In the genomic region with DNA sequence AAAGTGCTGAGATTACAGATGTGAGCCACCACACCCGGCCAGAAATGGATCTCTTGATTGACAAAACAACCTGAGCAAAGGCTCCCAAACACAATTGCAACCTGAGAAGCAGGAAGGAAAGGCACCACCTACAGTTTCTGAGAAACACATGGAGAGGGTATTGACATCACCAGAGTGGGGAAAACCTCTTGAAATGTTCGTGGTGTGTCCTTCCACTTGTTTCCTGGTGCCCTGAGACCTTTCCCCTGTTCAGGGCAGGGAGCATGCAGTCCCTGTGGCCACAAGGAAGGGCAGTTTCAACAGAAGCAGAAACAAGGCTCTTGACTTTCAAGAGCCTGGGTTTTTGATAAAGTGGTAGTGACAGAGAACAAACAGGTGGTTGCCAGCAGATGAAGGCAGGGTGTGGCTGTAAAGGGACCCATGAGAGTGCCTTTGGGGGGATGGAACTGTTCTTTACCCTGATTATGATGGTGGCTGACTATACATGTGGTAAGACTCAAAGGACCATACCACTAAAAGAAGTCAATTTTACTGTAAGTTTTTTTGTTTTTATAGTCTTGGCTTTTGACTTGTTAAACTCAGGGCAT, we compare ENCODE assay signal across 1 cellular context.
TF ChIP-seq lines count a peak whose summit lies in the region.

No MANE protein-coding gene starts in this region.

TF ChIP-seq in H1, 55 proteins besides CTCF, POLR2A, EP300 and RAD21 (continued from another document):
- no peak for TF ChIP-seq CHD2 (IDR thresholded peaks at IDR 0.05; ENCODE audit: low read length)
- no peak for TF ChIP-seq RFX5 (IDR thresholded peaks at IDR 0.05; ENCODE audit: borderline replicate concordance, low read depth, low read length)
- no peak for TF ChIP-seq SIX5 (IDR thresholded peaks at IDR 0.05; ENCODE audit: low read depth, low read length)
- TF ChIP-seq EZH2 (IDR thresholded peaks at IDR 0.05; ENCODE audit: low read depth, low read length, severe bottlenecking) = no peak
- TF ChIP-seq SP4 (IDR thresholded peaks at IDR 0.05; ENCODE audit: low read length) = no peak
- TF ChIP-seq ZNF274 (IDR thresholded peaks at IDR 0.05; ENCODE audit: borderline replicate concordance, extremely low read depth, low read length) = no peak
- no peak for TF ChIP-seq CEBPB (IDR thresholded peaks at IDR 0.05; ENCODE audit: low read depth, low read length)
